In genomic region chr17:63659850-63660249, GRCh38 we compare ENCODE assay signal across 25 cellular contexts.
"Had no signal": no experiment of that assay in that cellular context is flagged by ENCODE, and none has a peak within 500 bp of the region (broad histone marks: within the 10 kb centered on the region; RNA-seq: fewer than 3 reads in every experiment).

No MANE protein-coding gene starts in this region.

- H3K4me3 Mint-ChIP-seq: activated CD4-positive, alpha-beta memory T cell treated with anti-CD3 and anti-CD28 coated beads, Interleukin-2, amount 10 ng/mL, durations not matched to agents 7 days and 5 days; activated CD4-positive, alpha-beta T cell treated with anti-CD3 and anti-CD28 coated beads, Interleukin-2, amount 10 ng/mL, durations not matched to agents 7 days and 5 days; activated naive CD8-positive, alpha-beta T cell; activated T-cell treated with anti-CD3 and anti-CD28 coated beads, Interleukin-2, amount 50 U/mL, for 24 hours; activated T-cell treated with anti-CD3 and anti-CD28 coated beads, Interleukin-2, amount 50 U/mL, for 72 hours; central memory CD8-positive, alpha-beta T cell; dendritic cell treated with granulocyte-macrophage colony-stimulating factor and Interleukin-4, amounts not matched to agents 40 ng/mL and 50 ng/mL, for 4 days; endodermal cell; WTC11 had no signal

- ATAC-seq: activated T-cell treated with anti-CD3 and anti-CD28 coated beads, Interleukin-2, amount 50 U/mL, for 72 hours; esophagus mucosa; WTC11 had no signal

- H3K27me3 Mint-ChIP-seq: activated CD4-positive, alpha-beta memory T cell treated with anti-CD3 and anti-CD28 coated beads, Interleukin-2, amount 10 ng/mL, durations not matched to agents 7 days and 5 days; activated CD4-positive, alpha-beta T cell treated with anti-CD3 and anti-CD28 coated beads, Interleukin-2, amount 10 ng/mL, durations not matched to agents 7 days and 5 days; activated naive CD8-positive, alpha-beta T cell; activated T-cell treated with anti-CD3 and anti-CD28 coated beads, Interleukin-2, amount 50 U/mL, for 24 hours; central memory CD8-positive, alpha-beta T cell; dendritic cell treated with granulocyte-macrophage colony-stimulating factor and Interleukin-4, amounts not matched to agents 40 ng/mL and 50 ng/mL, for 4 days had no signal

- H3K27ac ChIP-seq: brain microvascular endothelial cell, coronary artery, dorsolateral prefrontal cortex had no signal

- H3K4me1 Mint-ChIP-seq: endodermal cell had no signal

- DNase-seq: activated CD4-positive, alpha-beta memory T cell treated with anti-CD3 and anti-CD28 coated beads, Interleukin-2, amount 10 ng/mL, durations not matched to agents 7 days and 5 days; activated CD4-positive, alpha-beta T cell treated with anti-CD3 and anti-CD28 coated beads for 1 hour; activated CD4-positive, alpha-beta T cell treated with anti-CD3 and anti-CD28 coated beads for 4 hours; activated CD4-positive, alpha-beta T cell treated with anti-CD3 and anti-CD28 coated beads, Interleukin-2, amount 10 ng/mL, durations not matched to agents 7 days and 5 days; activated CD4-positive, alpha-beta T cell treated with anti-CD3 and anti-CD28 coated beads, Interleukin-2, amount 50 U/mL, for 4 hours; activated CD8-positive, alpha-beta memory T cell treated with anti-CD3 and anti-CD28 coated beads, Interleukin-2, amount 50 U/mL, for 48 hours; activated naive CD4-positive, alpha-beta T cell treated with anti-CD3 and anti-CD28 coated beads, Interleukin-2, amount 50 U/mL, for 16 hours; activated T-cell treated with anti-CD3 and anti-CD28 coated beads for 4 hours; activated T-cell treated with anti-CD3 and anti-CD28 coated beads, Interleukin-2, amount 50 U/mL, for 24 hours; activated T-cell treated with anti-CD3 and anti-CD28 coated beads, Interleukin-2, amount 50 U/mL, for 72 hours; amniotic stem cell; anterior cingulate cortex; brain microvascular endothelial cell; dorsolateral prefrontal cortex; effector memory CD4-positive, alpha-beta T cell; endodermal cell; foreskin fibroblast; head of caudate nucleus; T-helper 2 cell had no signal

- H3K27me3 ChIP-seq: brain microvascular endothelial cell, dorsolateral prefrontal cortex had no signal

- H3K4me3 ChIP-seq: coronary artery, dorsolateral prefrontal cortex had no signal

- H3K9me3 Mint-ChIP-seq: activated CD4-positive, alpha-beta memory T cell treated with anti-CD3 and anti-CD28 coated beads, Interleukin-2, amount 10 ng/mL, durations not matched to agents 7 days and 5 days; activated CD4-positive, alpha-beta T cell treated with anti-CD3 and anti-CD28 coated beads, Interleukin-2, amount 10 ng/mL, durations not matched to agents 7 days and 5 days; activated T-cell treated with anti-CD3 and anti-CD28 coated beads, Interleukin-2, amount 50 U/mL, for 24 hours; activated T-cell treated with anti-CD3 and anti-CD28 coated beads, Interleukin-2, amount 50 U/mL, for 72 hours; central memory CD8-positive, alpha-beta T cell; dendritic cell treated with granulocyte-macrophage colony-stimulating factor and Interleukin-4, amounts not matched to agents 40 ng/mL and 50 ng/mL, for 4 days; endodermal cell; WTC11 had no signal

- H3K27ac Mint-ChIP-seq: activated CD4-positive, alpha-beta memory T cell treated with anti-CD3 and anti-CD28 coated beads, Interleukin-2, amount 10 ng/mL, durations not matched to agents 7 days and 5 days; activated CD4-positive, alpha-beta T cell treated with anti-CD3 and anti-CD28 coated beads, Interleukin-2, amount 10 ng/mL, durations not matched to agents 7 days and 5 days; activated naive CD8-positive, alpha-beta T cell; activated T-cell treated with anti-CD3 and anti-CD28 coated beads, Interleukin-2, amount 50 U/mL, for 24 hours; dendritic cell treated with granulocyte-macrophage colony-stimulating factor and Interleukin-4, amounts not matched to agents 40 ng/mL and 50 ng/mL, for 4 days; endodermal cell; WTC11 had no signal
